ENCODE assay signal across 27 cellular contexts in the genomic region with DNA sequence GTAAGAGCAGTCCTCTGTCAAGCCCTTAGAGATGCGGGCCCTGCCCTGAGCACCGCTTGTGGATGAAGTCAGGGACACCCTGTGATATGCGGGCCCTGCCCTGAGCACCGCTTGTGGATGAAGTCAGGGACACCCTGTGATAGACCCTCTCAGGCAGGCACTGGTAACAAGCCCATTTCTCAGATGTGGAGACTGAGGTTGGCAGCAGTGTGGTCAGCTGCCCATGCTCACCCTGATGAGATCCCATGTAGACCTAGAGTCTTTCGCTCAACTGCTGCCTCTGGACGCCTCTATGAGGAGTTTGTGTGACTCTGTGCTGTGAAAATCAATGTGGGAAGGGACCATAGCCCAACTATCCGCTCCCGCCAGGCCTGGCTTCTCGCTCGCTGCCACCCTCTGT.
"Had no signal": no experiment of that assay in that cellular context is flagged by ENCODE, and none has a peak within 500 bp of the region (broad histone marks: within the 10 kb centered on the region; RNA-seq: fewer than 3 reads in every experiment).

No MANE protein-coding gene starts in this region.

- H3K4me3 ChIP-seq: pancreas, psoas muscle, skin epidermis, smooth muscle cell, spleen, suprapubic skin, testis, tibial artery, transverse colon, upper lobe of right lung, uterus had no signal

- DNase-seq: naive B cell; naive thymus-derived CD8-positive, alpha-beta T cell; nephron progenitor cell; occipital lobe; psoas muscle; spleen; stimulated activated CD4-positive, alpha-beta T cell treated with anti-CD3 and anti-CD28 coated beads, Interleukin-12 subunit alpha, Interleukin-12 subunit beta, amount 100 ng/mL, for 4 hours; stimulated activated CD4-positive, alpha-beta T cell treated with anti-CD3 and anti-CD28 coated beads, Interleukin-1b, Interleukin-23, amount 100 ng/mL, for 48 hours; stimulated activated CD4-positive, alpha-beta T cell treated with anti-CD3 and anti-CD28 coated beads, Interleukin-4, amount 100 ng/mL, for 1 hour; stimulated activated CD4-positive, alpha-beta T cell treated with anti-CD3 and anti-CD28 coated beads, Interleukin-4, amount 100 ng/mL, for 4 hours; stimulated activated CD8-positive, alpha-beta memory T cell treated with anti-CD3 and anti-CD28 coated beads, Interleukin-4, amount 100 ng/mL, for 48 hours; stimulated activated naive CD4-positive, alpha-beta T cell; stimulated activated naive CD8-positive, alpha-beta T cell treated with anti-CD3 and anti-CD28 coated beads, Interleukin-15, amount 100 ng/mL, for 72 hours; stimulated activated naive CD8-positive, alpha-beta T cell treated with anti-CD3 and anti-CD28 coated beads, Interleukin-15, Interleukin-2, amounts not matched to agents 100 U/mL and 50 U/mL, for 24 hours; substantia nigra; testis; tibial artery; transverse colon; upper lobe of right lung; uterus had no signal

- H3K9me3 ChIP-seq: pancreas, psoas muscle, spleen, suprapubic skin, testis, tibial artery, transverse colon, upper lobe of right lung, uterus had no signal

- H3K4me2 ChIP-seq: smooth muscle cell had no signal

- H3K27ac ChIP-seq: pancreas, psoas muscle, skin epidermis, spleen, suprapubic skin, testis, tibial artery, transverse colon, upper lobe of right lung, uterus had no signal

- H3K36me3 ChIP-seq: pancreas, spleen, suprapubic skin, transverse colon, upper lobe of right lung, uterus had no signal

- H3K4me1 ChIP-seq: pancreas, psoas muscle, spleen, testis, uterus had no signal

- FAIRE-seq: pancreas had no signal

- H3K27me3 ChIP-seq: pancreas, testis, tibial artery, uterus had no signal

- ATAC-seq: naive thymus-derived CD8-positive, alpha-beta T cell; natural killer cell treated with Interleukin-12 subunit alpha and Interleukin-12 subunit beta and Interleukin-15 and Interleukin-18, amount 100 ng/mL, for 72 hours; pancreas; psoas muscle; sciatic nerve; stimulated activated memory B cell treated with anti-CD40 and anti-IgM and Interleukin-4, amounts not matched to agents 10 μg/mL and 1 μg/mL and 100 μg/mL, for 72 hours; stimulated activated naive CD8-positive, alpha-beta T cell treated with anti-CD3 and anti-CD28 coated beads, Interleukin-15, amount 100 ng/mL, for 72 hours; stimulated activated naive CD8-positive, alpha-beta T cell treated with anti-CD3 and anti-CD28 coated beads, Interleukin-15, Interleukin-2, amounts not matched to agents 100 U/mL and 50 U/mL, for 24 hours; upper lobe of right lung had no signal
